1 cellular context compared by ENCODE assay signal in genomic region chr13:41058229-41059070, GRCh38.
TF ChIP-seq lines count a peak whose summit lies in the region.

No MANE protein-coding gene starts in this region.

TF ChIP-seq in HEK293, 187 proteins besides CTCF, POLR2A, EP300 and RAD21 (continued from another document):
- TF ChIP-seq, protein P1, sequence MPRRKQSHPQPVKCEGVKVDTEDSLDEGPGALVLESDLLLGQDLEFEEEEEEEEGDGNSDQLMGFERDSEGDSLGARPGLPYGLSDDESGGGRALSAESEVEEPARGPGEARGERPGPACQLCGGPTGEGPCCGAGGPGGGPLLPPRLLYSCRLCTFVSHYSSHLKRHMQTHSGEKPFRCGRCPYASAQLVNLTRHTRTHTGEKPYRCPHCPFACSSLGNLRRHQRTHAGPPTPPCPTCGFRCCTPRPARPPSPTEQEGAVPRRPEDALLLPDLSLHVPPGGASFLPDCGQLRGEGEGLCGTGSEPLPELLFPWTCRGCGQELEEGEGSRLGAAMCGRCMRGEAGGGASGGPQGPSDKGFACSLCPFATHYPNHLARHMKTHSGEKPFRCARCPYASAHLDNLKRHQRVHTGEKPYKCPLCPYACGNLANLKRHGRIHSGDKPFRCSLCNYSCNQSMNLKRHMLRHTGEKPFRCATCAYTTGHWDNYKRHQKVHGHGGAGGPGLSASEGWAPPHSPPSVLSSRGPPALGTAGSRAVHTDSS (tag by site-specific recombination; IDR thresholded peaks at IDR 0.05): no peak
- no peak for TF ChIP-seq ZSCAN16 (tag by site-specific recombination; IDR thresholded peaks at IDR 0.05)
- TF ChIP-seq ZNF626 (tag by site-specific recombination; IDR thresholded peaks at IDR 0.05): no peak
- no peak for TF ChIP-seq ZNF341 (tag by site-specific recombination; IDR thresholded peaks at IDR 0.05; ENCODE audit: low read depth)
- TF ChIP-seq ZFHX2 (tag by site-specific recombination; conservative IDR thresholded peaks at IDR 0.05): peak; percentile 56
- no peak for TF ChIP-seq ZNF473 (tag by site-specific recombination; IDR thresholded peaks at IDR 0.05)
- no peak for TF ChIP-seq ZNF571 (tag by site-specific recombination; IDR thresholded peaks at IDR 0.05)
- no peak for TF ChIP-seq ZNF114 (tag by site-specific recombination; IDR thresholded peaks at IDR 0.05)
- no peak for TF ChIP-seq SALL2 (tag by site-specific recombination; IDR thresholded peaks at IDR 0.05; ENCODE audit: borderline replicate concordance)
- no peak for TF ChIP-seq ZNF202 (tag by site-specific recombination; IDR thresholded peaks at IDR 0.05; ENCODE audit: borderline replicate concordance)
- TF ChIP-seq ZNF777 (tag by site-specific recombination; IDR thresholded peaks at IDR 0.05; ENCODE audit: borderline replicate concordance): no peak
- TF ChIP-seq PRDM1 (tag by site-specific recombination; IDR thresholded peaks at IDR 0.05): peak; percentile 17; the same call in 1 of the 2 replicates
- TF ChIP-seq HIC1 (tag by site-specific recombination; IDR thresholded peaks at IDR 0.05): no peak
- TF ChIP-seq, protein P2, sequence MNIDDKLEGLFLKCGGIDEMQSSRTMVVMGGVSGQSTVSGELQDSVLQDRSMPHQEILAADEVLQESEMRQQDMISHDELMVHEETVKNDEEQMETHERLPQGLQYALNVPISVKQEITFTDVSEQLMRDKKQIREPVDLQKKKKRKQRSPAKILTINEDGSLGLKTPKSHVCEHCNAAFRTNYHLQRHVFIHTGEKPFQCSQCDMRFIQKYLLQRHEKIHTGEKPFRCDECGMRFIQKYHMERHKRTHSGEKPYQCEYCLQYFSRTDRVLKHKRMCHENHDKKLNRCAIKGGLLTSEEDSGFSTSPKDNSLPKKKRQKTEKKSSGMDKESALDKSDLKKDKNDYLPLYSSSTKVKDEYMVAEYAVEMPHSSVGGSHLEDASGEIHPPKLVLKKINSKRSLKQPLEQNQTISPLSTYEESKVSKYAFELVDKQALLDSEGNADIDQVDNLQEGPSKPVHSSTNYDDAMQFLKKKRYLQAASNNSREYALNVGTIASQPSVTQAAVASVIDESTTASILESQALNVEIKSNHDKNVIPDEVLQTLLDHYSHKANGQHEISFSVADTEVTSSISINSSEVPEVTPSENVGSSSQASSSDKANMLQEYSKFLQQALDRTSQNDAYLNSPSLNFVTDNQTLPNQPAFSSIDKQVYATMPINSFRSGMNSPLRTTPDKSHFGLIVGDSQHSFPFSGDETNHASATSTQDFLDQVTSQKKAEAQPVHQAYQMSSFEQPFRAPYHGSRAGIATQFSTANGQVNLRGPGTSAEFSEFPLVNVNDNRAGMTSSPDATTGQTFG (tag by site-specific recombination; IDR thresholded peaks at IDR 0.05; ENCODE audit: borderline replicate concordance): no peak
- peak; percentile 50; the same call in 1 of the 2 replicates for TF ChIP-seq ZBTB17 (tag by site-specific recombination; IDR thresholded peaks at IDR 0.05)
- TF ChIP-seq REPIN1 (tag by site-specific recombination; IDR thresholded peaks at IDR 0.05; ENCODE audit: low read depth): no peak
- no peak for TF ChIP-seq ZNF548 (tag by site-specific recombination; IDR thresholded peaks at IDR 0.05)
- TF ChIP-seq ZNF658 (tag by site-specific recombination; IDR thresholded peaks at IDR 0.05): no peak
- 0 out of 2 replicates have a peak, but pooled peaks have one; percentile 22 for TF ChIP-seq IKZF3 (tag by site-specific recombination; IDR thresholded peaks at IDR 0.05)
- peak; percentile 32; the same call in 1 of the 2 replicates for TF ChIP-seq ZNF580 (tag by site-specific recombination; IDR thresholded peaks at IDR 0.05)
- TF ChIP-seq GLI2 (tag by site-specific recombination; IDR thresholded peaks at IDR 0.05; ENCODE audit: borderline replicate concordance, low read depth): no peak
- no peak for TF ChIP-seq ZNF704 (tag by site-specific recombination; IDR thresholded peaks at IDR 0.05)
- TF ChIP-seq, protein P3, sequence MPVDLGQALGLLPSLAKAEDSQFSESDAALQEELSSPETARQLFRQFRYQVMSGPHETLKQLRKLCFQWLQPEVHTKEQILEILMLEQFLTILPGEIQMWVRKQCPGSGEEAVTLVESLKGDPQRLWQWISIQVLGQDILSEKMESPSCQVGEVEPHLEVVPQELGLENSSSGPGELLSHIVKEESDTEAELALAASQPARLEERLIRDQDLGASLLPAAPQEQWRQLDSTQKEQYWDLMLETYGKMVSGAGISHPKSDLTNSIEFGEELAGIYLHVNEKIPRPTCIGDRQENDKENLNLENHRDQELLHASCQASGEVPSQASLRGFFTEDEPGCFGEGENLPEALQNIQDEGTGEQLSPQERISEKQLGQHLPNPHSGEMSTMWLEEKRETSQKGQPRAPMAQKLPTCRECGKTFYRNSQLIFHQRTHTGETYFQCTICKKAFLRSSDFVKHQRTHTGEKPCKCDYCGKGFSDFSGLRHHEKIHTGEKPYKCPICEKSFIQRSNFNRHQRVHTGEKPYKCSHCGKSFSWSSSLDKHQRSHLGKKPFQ (tag by site-specific recombination; IDR thresholded peaks at IDR 0.05): no peak
- no peak for TF ChIP-seq KLF1 (tag by site-specific recombination; IDR thresholded peaks at IDR 0.05)
- TF ChIP-seq ZXDB (tag by site-specific recombination; IDR thresholded peaks at IDR 0.05): no peak
- TF ChIP-seq, protein P4, sequence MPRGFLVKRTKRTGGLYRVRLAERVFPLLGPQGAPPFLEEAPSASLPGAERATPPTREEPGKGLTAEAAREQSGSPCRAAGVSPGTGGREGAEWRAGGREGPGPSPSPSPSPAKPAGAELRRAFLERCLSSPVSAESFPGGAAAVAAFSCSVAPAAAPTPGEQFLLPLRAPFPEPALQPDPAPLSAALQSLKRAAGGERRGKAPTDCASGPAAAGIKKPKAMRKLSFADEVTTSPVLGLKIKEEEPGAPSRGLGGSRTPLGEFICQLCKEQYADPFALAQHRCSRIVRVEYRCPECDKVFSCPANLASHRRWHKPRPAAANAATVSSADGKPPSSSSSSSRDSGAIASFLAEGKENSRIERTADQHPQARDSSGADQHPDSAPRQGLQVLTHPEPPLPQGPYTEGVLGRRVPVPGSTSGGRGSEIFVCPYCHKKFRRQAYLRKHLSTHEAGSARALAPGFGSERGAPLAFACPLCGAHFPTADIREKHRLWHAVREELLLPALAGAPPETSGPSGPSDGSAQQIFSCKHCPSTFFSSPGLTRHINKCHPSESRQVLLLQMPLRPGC (tag by site-specific recombination; IDR thresholded peaks at IDR 0.05): no peak
- TF ChIP-seq ZNF558 (tag by site-specific recombination; IDR thresholded peaks at IDR 0.05): no peak
- TF ChIP-seq ZNF354C (tag by site-specific recombination; IDR thresholded peaks at IDR 0.05; ENCODE audit: borderline replicate concordance, low read depth): no peak
- no peak for TF ChIP-seq PRDM2 (tag by site-specific recombination; IDR thresholded peaks at IDR 0.05; ENCODE audit: borderline replicate concordance)
- no peak for TF ChIP-seq ZNF776 (tag by site-specific recombination; IDR thresholded peaks at IDR 0.05; ENCODE audit: borderline replicate concordance)
TF ChIP-seq in HEK293: peak in this region for 5.
